Comparison of ENCODE assay signal across 11 cellular contexts in genomic region chr19:57269515-57270250, GRCh38. TPM values are rescaled to one million over a fixed set of nuclear protein-coding genes. Genes with fewer than 3 reads are reported as not detected.
DNase-seq lines count a peak whose midpoint lies in the region; ATAC-seq, FAIRE-seq and TF ChIP-seq lines count a peak whose summit lies in the region.
"Had no signal": no experiment of that assay in that cellular context is flagged by ENCODE, and none has a peak within 500 bp of the region (broad histone marks: within the 10 kb centered on the region; RNA-seq: fewer than 3 reads in every experiment).

No MANE protein-coding gene starts in this region.

- TF ChIP-seq CTCF in A673 (conservative IDR thresholded peaks at IDR 0.05; ENCODE audit: low read depth, low read length), result no peak
- TF ChIP-seq CTCF in OCI-LY3 (IDR thresholded peaks at IDR 0.05; ENCODE audit: low read depth, low read length), result no peak
- TF ChIP-seq CTCF in fibroblast of mammary gland (conservative IDR thresholded peaks at IDR 0.05; ENCODE audit: control insufficient read depth, insufficient read depth, low read depth, low read length), result no peak
- no peak for TF ChIP-seq CTCF in body of pancreas (IDR thresholded peaks at IDR 0.05)
- no peak for TF ChIP-seq CTCF in kidney (IDR thresholded peaks at IDR 0.05; ENCODE audit: borderline replicate concordance, extremely low read depth, insufficient read depth)

- 81 to 87% methylated on average over 4 of the region's 4 CpGs for WGBS in body of pancreas, 2 donors

- H3K4me1 ChIP-seq in A673 (ENCODE audit: insufficient read depth, low read length, poor library complexity, severe bottlenecking) (no peaks in the 10 kb centered on the region), OCI-LY3 (ENCODE audit: low read length) (peaks cover 84% of the 10 kb centered on the region), body of pancreas (no peaks in the 10 kb centered on the region), kidney (ENCODE audit: control insufficient read depth in 1 of 2, insufficient read depth in 1 of 2, low read depth in 1 of 2, low read length in 2 of 2) (no peaks in the 10 kb centered on the region)
- no peaks in the 10 kb centered on the region for H3K4me1 ChIP-seq in CD4-positive, alpha-beta memory T cell (ENCODE audit: insufficient read depth, low read length)

- H3K4me3 ChIP-seq in A673 (ENCODE audit: low read depth, low read length, poor library complexity, severe bottlenecking), result no peak overlapping the region
- H3K4me3 ChIP-seq in OCI-LY3 (ENCODE audit: low read length), result peak overlapping the region; percentile 43
- no peak overlapping the region for H3K4me3 ChIP-seq in fibroblast of mammary gland (ENCODE audit: control insufficient read depth, low read depth, low read length)
- no peak overlapping the region for H3K4me3 ChIP-seq in body of pancreas
- no peak overlapping the region for H3K4me3 ChIP-seq in kidney (ENCODE audit: low read length in 2 of 2)
- H3K4me3 ChIP-seq in CD4-positive, alpha-beta memory T cell (ENCODE audit: low read length in 2 of 2), result no peak overlapping the region

- no peak overlapping the region for H3K4me3 Mint-ChIP-seq in activated CD8-positive, alpha-beta memory T cell treated with anti-CD3 and anti-CD28 coated beads, Interleukin-2, amount 10 ng/mL, durations not matched to agents 7 days and 5 days
- H3K4me3 Mint-ChIP-seq in CD4-positive, alpha-beta memory T cell, result no peak overlapping the region

- no peaks in the 10 kb centered on the region for H4K20me1 ChIP-seq in OCI-LY3 (ENCODE audit: insufficient read depth, low read length)

- no TSS peak for BruUV-seq in A673 (replicated peaks; lab: Mats Ljungman, UMichigan)

- no peak overlapping the region for H3K27ac Mint-ChIP-seq in activated CD8-positive, alpha-beta memory T cell treated with anti-CD3 and anti-CD28 coated beads, Interleukin-2, amount 10 ng/mL, durations not matched to agents 7 days and 5 days
- H3K27ac Mint-ChIP-seq in CD4-positive, alpha-beta memory T cell, result no peak overlapping the region

- H3K79me2 ChIP-seq in OCI-LY3 (ENCODE audit: low read length), result 0 out of 2 replicates have a peak, but pooled peaks cover 6% of the 10 kb centered on the region

- no peaks in the 10 kb centered on the region for H3K9me3 ChIP-seq in A673 (ENCODE audit: low read depth, low read length, poor library complexity, severe bottlenecking)
- H3K9me3 ChIP-seq in OCI-LY3 (ENCODE audit: insufficient read depth, low read length), result no peaks in the 10 kb centered on the region; the same call in 1 of the 2 replicates
- no peaks in the 10 kb centered on the region for H3K9me3 ChIP-seq in body of pancreas
- H3K9me3 ChIP-seq in kidney (ENCODE audit: control insufficient read depth in 1 of 2, low read length in 2 of 2), result no peaks in the 10 kb centered on the region
- no peaks in the 10 kb centered on the region for H3K9me3 ChIP-seq in CD4-positive, alpha-beta memory T cell (ENCODE audit: control insufficient read depth in 1 of 2, low read length in 2 of 2)

- intact Hi-C loops in A673 (cut with micrococcal nuclease; ENCODE audit: unreplicated experiment), result no loop called here
- intact Hi-C loops in body of pancreas (cut with DNase I), result no loop called here
- intact Hi-C loops in kidney (cut with DNase I), result no loop called here
- intact Hi-C loops in CD4-positive, alpha-beta memory T cell (cut with micrococcal nuclease), result no loop called here

- no peak for FAIRE-seq in kidney (lab: Jason Lieb, UNC)
- FAIRE-seq: islet of Langerhans had no signal

- ATAC-seq in GM18517 (IDR thresholded peaks at IDR 0.05; ENCODE audit: unreplicated experiment), result peak; percentile 51
- no peak for ATAC-seq in body of pancreas
- ATAC-seq in activated CD8-positive, alpha-beta memory T cell treated with anti-CD3 and anti-CD28 coated beads, Interleukin-2, amount 10 ng/mL, durations not matched to agents 7 days and 5 days, result no peak

- H3K27ac ChIP-seq in A673 (ENCODE audit: low read depth, low read length, poor library complexity, severe bottlenecking), result no peak overlapping the region
- peak overlapping the region; percentile 93 for H3K27ac ChIP-seq in OCI-LY3 (ENCODE audit: low read length)
- no peak overlapping the region for H3K27ac ChIP-seq in body of pancreas
- H3K27ac ChIP-seq in kidney (ENCODE audit: low read depth in 2 of 2, low read length in 2 of 2), result no peak overlapping the region
- no peak overlapping the region for H3K27ac ChIP-seq in CD4-positive, alpha-beta memory T cell (ENCODE audit: low read depth, low read length)

- no peaks in the 10 kb centered on the region for H3K36me3 ChIP-seq in A673 (ENCODE audit: insufficient read depth, low read length, poor library complexity, severe bottlenecking)
- peaks cover 28% of the 10 kb centered on the region for H3K36me3 ChIP-seq in OCI-LY3 (replicated peaks; ENCODE audit: low read depth, low read length)
- no peaks in the 10 kb centered on the region for H3K36me3 ChIP-seq in body of pancreas (replicated peaks in 1 of 2; ENCODE audit: insufficient read depth in 1 of 2, low read depth in 2 of 2)
- H3K36me3 ChIP-seq in kidney (ENCODE audit: control insufficient read depth in 1 of 2, insufficient read depth in 2 of 2, low read length in 2 of 2), result no peaks in the 10 kb centered on the region
- no peaks in the 10 kb centered on the region for H3K36me3 ChIP-seq in CD4-positive, alpha-beta memory T cell (ENCODE audit: insufficient read depth, low read length)

- H3K27me3 Mint-ChIP-seq in activated CD8-positive, alpha-beta memory T cell treated with anti-CD3 and anti-CD28 coated beads, Interleukin-2, amount 10 ng/mL, durations not matched to agents 7 days and 5 days, result no peaks in the 10 kb centered on the region
- no peaks in the 10 kb centered on the region for H3K27me3 Mint-ChIP-seq in CD4-positive, alpha-beta memory T cell

- peak overlapping the region; percentile 66 for H3K4me2 ChIP-seq in OCI-LY3 (ENCODE audit: low read length)

- H3K4me1 Mint-ChIP-seq in activated CD8-positive, alpha-beta memory T cell treated with anti-CD3 and anti-CD28 coated beads, Interleukin-2, amount 10 ng/mL, durations not matched to agents 7 days and 5 days, result peaks cover 1% of the 10 kb centered on the region
- peaks cover 0 to 4% (median 2%) of the 10 kb centered on the region in 4 donors for H3K4me1 Mint-ChIP-seq in CD4-positive, alpha-beta memory T cell

- DNase-seq in A673 (ENCODE audit: low spot score), result peak; percentile 35
- DNase-seq in fibroblast of mammary gland (ENCODE audit: low read depth), result peak; percentile 89
- no peak for DNase-seq in body of pancreas
- DNase-seq in kidney, result no peak
- no peak for DNase-seq in activated CD8-positive, alpha-beta memory T cell treated with anti-CD3 and anti-CD28 coated beads, Interleukin-2, amount 10 ng/mL, durations not matched to agents 7 days and 5 days
- DNase-seq in CD4-positive, alpha-beta memory T cell, result no peak
- DNase-seq: DND-41, GOT3 had no signal

- H3K9me3 Mint-ChIP-seq in activated CD8-positive, alpha-beta memory T cell treated with anti-CD3 and anti-CD28 coated beads, Interleukin-2, amount 10 ng/mL, durations not matched to agents 7 days and 5 days (ENCODE audit: low read depth), result peaks cover 3% of the 10 kb centered on the region
- peaks cover 3 to 43% (median 19%) of the 10 kb centered on the region in 8 donors for H3K9me3 Mint-ChIP-seq in CD4-positive, alpha-beta memory T cell

- no peak for TF ChIP-seq POLR2A in body of pancreas (IDR thresholded peaks at IDR 0.05)

- no peak overlapping the region for H2AFZ ChIP-seq in OCI-LY3 (ENCODE audit: low read depth, low read length)

- H3K36me3 Mint-ChIP-seq in activated CD8-positive, alpha-beta memory T cell treated with anti-CD3 and anti-CD28 coated beads, Interleukin-2, amount 10 ng/mL, durations not matched to agents 7 days and 5 days, result peaks cover 35% of the 10 kb centered on the region
- H3K36me3 Mint-ChIP-seq in CD4-positive, alpha-beta memory T cell, result peaks cover 42 to 45% of the 10 kb centered on the region in 2 donors

- H3K27me3 ChIP-seq in A673 (replicated peaks; ENCODE audit: insufficient read depth, low read depth, low read length, poor library complexity), result no peaks in the 10 kb centered on the region
- no peaks in the 10 kb centered on the region for H3K27me3 ChIP-seq in OCI-LY3 (ENCODE audit: low read depth, low read length)
- no peaks in the 10 kb centered on the region for H3K27me3 ChIP-seq in body of pancreas
- H3K27me3 ChIP-seq in CD4-positive, alpha-beta memory T cell (ENCODE audit: insufficient read depth, low read length), result no peaks in the 10 kb centered on the region

- CTCF ChIA-PET in A673 (lab: Charles Lee), result no interaction called here
- CTCF ChIA-PET in activated CD8-positive, alpha-beta memory T cell treated with anti-CD3 and anti-CD28 coated beads, Interleukin-2, amount 10 ng/mL, durations not matched to agents 7 days and 5 days (lab: Charles Lee), result no interaction called here
- CTCF ChIA-PET in CD4-positive, alpha-beta memory T cell (lab: Charles Lee; ENCODE audit: partially characterized antibody), result no interaction called here

- peak overlapping the region; percentile 53 for H3K9ac ChIP-seq in OCI-LY3 (ENCODE audit: low read length)
- no peak overlapping the region for H3K9ac ChIP-seq in kidney (ENCODE audit: low read length in 2 of 2)

- POLR2A ChIA-PET in A673 (lab: Charles Lee; ENCODE audit: low non-redundant PET), result no interaction called here
- POLR2A ChIA-PET in CD4-positive, alpha-beta memory T cell (lab: Charles Lee; ENCODE audit: partially characterized antibody), result no interaction called here

RNA-seq across cellular contexts. Expression of gene ZNF460, which starts 10.6 kb away (rescaled TPM):
- total RNA-seq in A673 (2021) (53.3 and 58.4 TPM in 2 replicates), body of pancreas (10 to 100 TPM; 22.7 to 30.1 TPM), kidney (81.3 TPM)
- 0.62 TPM for polyA plus RNA-seq in kidney (ENCODE audit: insufficient read depth, low read depth, low replicate concordance)
- 10 to 100 TPM; 55.2 to 67.2 TPM for total RNA-seq in activated CD8-positive, alpha-beta memory T cell treated with anti-CD3 and anti-CD28 coated beads, Interleukin-2, amount 10 ng/mL, durations not matched to agents 7 days and 5 days
- 10 to 100 TPM; 60.2 to 69.6 TPM for total RNA-seq in CD4-positive, alpha-beta memory T cell
- 1 to 10 TPM; 4.4 to 4.8 TPM for polyA plus RNA-seq in CD4-positive, alpha-beta memory T cell

RNA-seq across cellular contexts. Expression of gene ZNF805, which starts 29.3 kb away (rescaled TPM):
- total RNA-seq in A673 (2021) (11.7 and 14.7 TPM in 2 replicates), body of pancreas (10 to 100 TPM in 1 of 2 donors, 1 to 10 TPM in 1; 8.8 to 13.8 TPM), kidney (17.3 TPM)
- 0.82 TPM for polyA plus RNA-seq in kidney (ENCODE audit: insufficient read depth, low read depth, low replicate concordance)
- 10 to 100 TPM in 1 of 2 experiments, 1 to 10 TPM in 1; 9.4 to 11.3 TPM for total RNA-seq in activated CD8-positive, alpha-beta memory T cell treated with anti-CD3 and anti-CD28 coated beads, Interleukin-2, amount 10 ng/mL, durations not matched to agents 7 days and 5 days
- total RNA-seq in CD4-positive, alpha-beta memory T cell, result 10 to 100 TPM; 19.7 to 21.6 TPM
- polyA plus RNA-seq in CD4-positive, alpha-beta memory T cell, result 1 to 10 TPM; 2.7 to 5.6 TPM

RNA-seq across cellular contexts. Expression of gene AURKC, which starts 38.9 kb away (rescaled TPM):
- total RNA-seq in A673 (2021), result 1.2 and 1.5 TPM in 2 replicates
- total RNA-seq in body of pancreas, result not detected
- total RNA-seq in kidney, result 1.0 TPM
- polyA plus RNA-seq in kidney (ENCODE audit: insufficient read depth, low read depth, low replicate concordance), result 0.92 TPM
- total RNA-seq in activated CD8-positive, alpha-beta memory T cell treated with anti-CD3 and anti-CD28 coated beads, Interleukin-2, amount 10 ng/mL, durations not matched to agents 7 days and 5 days, result 1 to 10 TPM in 1 of 2 experiments, under 1 TPM in 1; 0.70 to 1.2 TPM
- total RNA-seq in CD4-positive, alpha-beta memory T cell, result under 1 TPM; 0.67 to 0.81 TPM
- under 1 TPM; 0.29 to 0.54 TPM for polyA plus RNA-seq in CD4-positive, alpha-beta memory T cell

RNA-seq across cellular contexts. Expression of gene ZNF543, which starts 50.6 kb away (rescaled TPM):
- total RNA-seq in A673 (2021) (10.1 and 10.6 TPM in 2 replicates), body of pancreas (1 to 10 TPM in 1 of 2 donors, under 1 TPM in 1; 0.33 to 3.9 TPM), kidney (10.2 TPM)
- 1.3 TPM for polyA plus RNA-seq in kidney (ENCODE audit: insufficient read depth, low read depth, low replicate concordance)
- total RNA-seq in activated CD8-positive, alpha-beta memory T cell treated with anti-CD3 and anti-CD28 coated beads, Interleukin-2, amount 10 ng/mL, durations not matched to agents 7 days and 5 days, result 1 to 10 TPM; 8.8 to 9.4 TPM
- 10 to 100 TPM in 1 of 2 experiments, 1 to 10 TPM in 1; 9.4 to 10.7 TPM for total RNA-seq in CD4-positive, alpha-beta memory T cell
- polyA plus RNA-seq in CD4-positive, alpha-beta memory T cell, result 1 to 10 TPM; 1.9 to 6.2 TPM

Comparison
In these comparisons a context has a peak if more than half of its experiments do, and no peak if none do; other contexts are left out.
1. DNase-seq: peak in A673 (single experiment) and fibroblast of mammary gland (single experiment); none in body of pancreas (0 of 4), kidney (single experiment), activated CD8-positive, alpha-beta memory T cell treated with anti-CD3 and anti-CD28 coated beads, Interleukin-2, amount 10 ng/mL, durations not matched to agents 7 days and 5 days (single experiment) and CD4-positive, alpha-beta memory T cell (0 of 5).